In genomic region chr1:22967833-22968232, GRCh38 we compare ENCODE assay signal across 1 cellular context.
A peak's percentile ranks its signal among the peaks of the same experiment; 100 is the strongest.
TF ChIP-seq lines count a peak whose summit lies in the region.

No MANE protein-coding gene starts in this region.

TF ChIP-seq in HepG2, 621 proteins besides CTCF, POLR2A, EP300 and RAD21:
- no peak for TF ChIP-seq ZNF414 (CRISPR knock-in tag; IDR thresholded peaks at IDR 0.05)
- peak; percentile 93 for TF ChIP-seq MNT (IDR thresholded peaks at IDR 0.05)
- TF ChIP-seq ZZZ3 (CRISPR knock-in tag; IDR thresholded peaks at IDR 0.05; ENCODE audit: borderline replicate concordance), result no peak
